Comparison of ENCODE assay signal across 24 cellular contexts in genomic region chr5:12294151-12294550, GRCh38.
"Had no signal": no experiment of that assay in that cellular context is flagged by ENCODE, and none has a peak within 500 bp of the region (broad histone marks: within the 10 kb centered on the region; RNA-seq: fewer than 3 reads in every experiment).

No MANE protein-coding gene starts in this region.

- DNase-seq: natural killer cell; occipital lobe; ovary; posterior cingulate gyrus; psoas muscle; right cardiac atrium; right lobe of liver; sigmoid colon; small intestine; stimulated activated CD4-positive, alpha-beta T cell treated with anti-CD3 and anti-CD28 coated beads, Interleukin-15, amount 100 ng/mL, for 24 hours; stimulated activated CD4-positive, alpha-beta T cell treated with anti-CD3 and anti-CD28 coated beads, Interleukin-2, amount 100 ng/mL, for 24 hours; stimulated activated CD4-positive, alpha-beta T cell treated with anti-CD3 and anti-CD28 coated beads, Interleukin-2, amount 100 ng/mL, for 48 hours; stimulated activated CD4-positive, alpha-beta T cell treated with anti-CD3 and anti-CD28 coated beads, Interleukin-4, amount 100 ng/mL, for 24 hours; stimulated activated naive B cell treated with anti-CD40 and anti-IgM and Interleukin-4, amounts not matched to agents 10 μg/mL and 1 μg/mL and 100 μg/mL, for 72 hours; stimulated activated naive CD4-positive, alpha-beta T cell treated with Interleukin-2 at 50 U/mL for 16 hours; stomach; thyroid gland; upper lobe of right lung; uterus had no signal

- H2AFZ ChIP-seq: neural progenitor cell, parathyroid adenoma had no signal

- H3K27ac ChIP-seq: neural progenitor cell, ovary, parathyroid adenoma, psoas muscle, right lobe of liver, sigmoid colon, stomach, thoracic aorta, thyroid gland, tibial nerve, upper lobe of right lung, uterus had no signal

- H3K36me3 ChIP-seq: ovary, right lobe of liver, sigmoid colon, stomach, thoracic aorta, thyroid gland, tibial nerve, upper lobe of right lung, uterus had no signal

- ATAC-seq: natural killer cell; psoas muscle; right cardiac atrium; right lobe of liver; stimulated activated effector memory CD8-positive, alpha-beta T cell treated with anti-CD3 and anti-CD28 coated beads, Interleukin-12 subunit alpha, Interleukin-12 subunit beta, amount 100 ng/mL, for 72 hours; stimulated activated naive B cell treated with anti-CD40 and anti-IgM and Interleukin-4, amounts not matched to agents 10 μg/mL and 1 μg/mL and 100 μg/mL, for 72 hours; upper lobe of right lung had no signal

- H3K4me3 ChIP-seq: neural progenitor cell, ovary, psoas muscle, right lobe of liver, sigmoid colon, stomach, thoracic aorta, thyroid gland, tibial nerve, upper lobe of right lung, uterus had no signal

- H3K27me3 ChIP-seq: neural progenitor cell, ovary, right lobe of liver, sigmoid colon, stomach, thyroid gland, tibial nerve, upper lobe of right lung, uterus had no signal

- H3K9ac ChIP-seq: neural progenitor cell, parathyroid adenoma had no signal

- H3K4me1 ChIP-seq: neural progenitor cell, parathyroid adenoma, psoas muscle, right lobe of liver, sigmoid colon, stomach, thyroid gland, tibial nerve, upper lobe of right lung, uterus had no signal

- H3K9me3 ChIP-seq: ovary, psoas muscle, right lobe of liver, thoracic aorta, thyroid gland, upper lobe of right lung, uterus had no signal

- H3K79me2 ChIP-seq: parathyroid adenoma had no signal

- H3K4me2 ChIP-seq: neural progenitor cell had no signal
